In the genomic region with DNA sequence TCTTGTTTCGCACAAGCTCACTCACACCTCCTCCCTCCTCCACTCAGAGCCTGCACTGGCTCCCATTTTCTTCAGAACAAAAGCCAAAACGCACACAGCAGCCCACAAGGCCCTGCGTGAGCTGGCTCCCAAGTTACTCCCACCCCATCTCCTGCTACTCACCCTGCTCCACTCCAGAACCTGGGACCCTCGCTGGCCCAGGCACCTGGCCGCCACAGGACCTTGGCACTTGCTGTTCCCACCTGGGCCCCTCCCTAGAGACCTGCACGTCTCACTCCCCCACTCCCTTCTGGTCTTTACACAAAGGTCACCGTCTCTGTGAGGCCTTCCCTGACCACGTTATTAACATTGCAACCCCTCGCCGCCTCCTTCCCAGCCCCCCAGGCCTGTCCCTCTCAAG, we compare ENCODE assay signal across 15 cellular contexts. TPM values are rescaled to one million over a fixed set of nuclear protein-coding genes. Genes with fewer than 3 reads are reported as not detected.
DNase-seq lines count a peak whose midpoint lies in the region; TF ChIP-seq lines count a peak whose summit lies in the region.
"Had no signal": no experiment of that assay in that cellular context is flagged by ENCODE, and none has a peak within 500 bp of the region (broad histone marks: within the 10 kb centered on the region; RNA-seq: fewer than 3 reads in every experiment).

No MANE protein-coding gene starts in this region.

- H3K4me3 ChIP-seq in OCI-LY7 (ENCODE audit: low read depth, low read length, poor library complexity, severe bottlenecking) (peak overlapping the region; percentile 80), tibial nerve (no peak overlapping the region)

- no peak for TF ChIP-seq POLR2A in tibial nerve (IDR thresholded peaks at IDR 0.05)

- H3K4me1 ChIP-seq in OCI-LY7 (ENCODE audit: insufficient read depth, low read length, poor library complexity, severe bottlenecking): peaks cover 50% of the 10 kb centered on the region
- peaks cover 0 to 28% (median 9%) of the 10 kb centered on the region in 4 donors for H3K4me1 ChIP-seq in tibial nerve
- H3K4me1 ChIP-seq: parathyroid adenoma had no signal

- no peak for TF ChIP-seq EP300 in tibial nerve (IDR thresholded peaks at IDR 0.05)

- H3K9me2 ChIP-seq in OCI-LY7 (ENCODE audit: insufficient read depth, low read length): no peaks in the 10 kb centered on the region

- no TSS peak for BruUV-seq in OCI-LY7 (replicated peaks; lab: Mats Ljungman, UMichigan)

- 0 out of 2 replicates have a peak, but pooled peaks cover 5% of the 10 kb centered on the region for H4K20me1 ChIP-seq in OCI-LY7 (ENCODE audit: insufficient read depth, low read length)

- DNase-seq in activated naive CD4-positive, alpha-beta T cell treated with anti-CD3 and anti-CD28 coated beads for 36 hours: no peak
- no peak for DNase-seq in activated naive CD4-positive, alpha-beta T cell treated with Interleukin-2 at 50 U/mL for 16 hours
- no peak for DNase-seq in OCI-LY7 (ENCODE audit: low spot score)
- no peak for DNase-seq in progenitor cell of endocrine pancreas (ENCODE audit: low spot score, unreplicated experiment)
- no peak for DNase-seq in NCI-H2196 treated with DMSO at 0.1 percent for 48 hours (lab: John Stamatoyannopoulos, UW; ENCODE audit: unreplicated experiment)
- DNase-seq in tibial nerve (ENCODE audit: low spot score in 2 of 2): no peak
- no peak for DNase-seq in MV-4-11 (lab: John Stamatoyannopoulos, UW)
- DNase-seq: central memory CD4-positive, alpha-beta T cell; DMS79 treated with DMSO at 0.1 percent for 48 hours; NCI-H1105 treated with DMSO at 0.1 percent for 48 hours; NCI-H510A treated with DMSO at 0.1 percent for 48 hours had no signal

- H3K36me3 Mint-ChIP-seq in activated naive CD4-positive, alpha-beta T cell treated with anti-CD3 and anti-CD28 coated beads for 36 hours (ENCODE audit: low read depth): peaks cover 13% of the 10 kb centered on the region
- H3K36me3 Mint-ChIP-seq in dendritic cell treated with granulocyte-macrophage colony-stimulating factor and Interleukin-4, amounts not matched to agents 40 ng/mL and 50 ng/mL, for 4 days (ENCODE audit: low read depth): peaks cover 35% of the 10 kb centered on the region
- peaks cover 10% of the 10 kb centered on the region for H3K36me3 Mint-ChIP-seq in progenitor cell of endocrine pancreas (ENCODE audit: insufficient read depth)

- TF ChIP-seq CTCF in OCI-LY7 (conservative IDR thresholded peaks at IDR 0.05; ENCODE audit: low read length) (no peak), progenitor cell of endocrine pancreas (IDR thresholded peaks at IDR 0.05; ENCODE audit: unreplicated experiment) (no peak), tibial nerve (IDR thresholded peaks at IDR 0.05) (no peak)

- intact Hi-C loops in activated naive CD4-positive, alpha-beta T cell treated with anti-CD3 and anti-CD28 coated beads for 36 hours (cut with micrococcal nuclease): no loop called here
- intact Hi-C loops in OCI-LY7 (cut with micrococcal nuclease; ENCODE audit: unreplicated experiment): no loop called here
- intact Hi-C loops in dendritic cell treated with granulocyte-macrophage colony-stimulating factor and Interleukin-4, amounts not matched to agents 40 ng/mL and 50 ng/mL, for 4 days (cut with micrococcal nuclease): no loop called here

- H3K9me3 ChIP-seq in OCI-LY7 (ENCODE audit: low read length) (no peaks in the 10 kb centered on the region), tibial nerve (no peaks in the 10 kb centered on the region)
- H3K9me3 ChIP-seq: esophagus muscularis mucosa had no signal

- H3K27ac ChIP-seq in OCI-LY7 (ENCODE audit: low read depth, low read length, poor library complexity, severe bottlenecking) (peak overlapping the region; percentile 91), tibial nerve (no peak overlapping the region)
- H3K27ac ChIP-seq: esophagus muscularis mucosa, parathyroid adenoma had no signal

- H3K27ac Mint-ChIP-seq in activated naive CD4-positive, alpha-beta T cell treated with anti-CD3 and anti-CD28 coated beads for 36 hours: peak overlapping the region; percentile 90
- peak overlapping the region; percentile 89 for H3K27ac Mint-ChIP-seq in dendritic cell treated with granulocyte-macrophage colony-stimulating factor and Interleukin-4, amounts not matched to agents 40 ng/mL and 50 ng/mL, for 4 days
- peak overlapping the region; percentile 34 for H3K27ac Mint-ChIP-seq in progenitor cell of endocrine pancreas

- H2AFZ ChIP-seq in OCI-LY7 (ENCODE audit: low read length): no peak overlapping the region; the same call in 1 of the 2 replicates
- H2AFZ ChIP-seq: parathyroid adenoma had no signal

- H3K36me3 ChIP-seq in OCI-LY7 (ENCODE audit: insufficient read depth, low read length) (peaks cover 25% of the 10 kb centered on the region), tibial nerve (peaks cover 0 to 25% (median 0%) of the 10 kb centered on the region in 3 donors)

- H3K9me3 Mint-ChIP-seq in activated naive CD4-positive, alpha-beta T cell treated with anti-CD3 and anti-CD28 coated beads for 36 hours: no peaks in the 10 kb centered on the region
- no peaks in the 10 kb centered on the region for H3K9me3 Mint-ChIP-seq in dendritic cell treated with granulocyte-macrophage colony-stimulating factor and Interleukin-4, amounts not matched to agents 40 ng/mL and 50 ng/mL, for 4 days
- no peaks in the 10 kb centered on the region for H3K9me3 Mint-ChIP-seq in progenitor cell of endocrine pancreas (ENCODE audit: low read depth)

- H3K27me3 Mint-ChIP-seq in activated naive CD4-positive, alpha-beta T cell treated with anti-CD3 and anti-CD28 coated beads for 36 hours (ENCODE audit: low read depth): no peaks in the 10 kb centered on the region
- peaks cover 16% of the 10 kb centered on the region for H3K27me3 Mint-ChIP-seq in dendritic cell treated with granulocyte-macrophage colony-stimulating factor and Interleukin-4, amounts not matched to agents 40 ng/mL and 50 ng/mL, for 4 days
- peaks cover 7% of the 10 kb centered on the region for H3K27me3 Mint-ChIP-seq in progenitor cell of endocrine pancreas

- H3K4me1 Mint-ChIP-seq in activated naive CD4-positive, alpha-beta T cell treated with anti-CD3 and anti-CD28 coated beads for 36 hours (ENCODE audit: low read depth): peaks cover 62% of the 10 kb centered on the region
- peaks cover 57% of the 10 kb centered on the region for H3K4me1 Mint-ChIP-seq in dendritic cell treated with granulocyte-macrophage colony-stimulating factor and Interleukin-4, amounts not matched to agents 40 ng/mL and 50 ng/mL, for 4 days (ENCODE audit: low read depth)
- peaks cover 25% of the 10 kb centered on the region for H3K4me1 Mint-ChIP-seq in progenitor cell of endocrine pancreas (ENCODE audit: low read depth)

- peaks cover 40% of the 10 kb centered on the region for H3K79me2 ChIP-seq in OCI-LY7 (ENCODE audit: insufficient read depth, low read depth, low read length)
- H3K79me2 ChIP-seq: parathyroid adenoma had no signal

- CTCF ChIA-PET in activated naive CD4-positive, alpha-beta T cell treated with anti-CD3 and anti-CD28 coated beads for 36 hours (lab: Charles Lee): interaction anchor here (1.2 to 4.7 kb wide), 7 partner anchors 9 to 105 kb away, joined by 3 to 25 read pairs (median 7); no protein-coding TSS in a partner anchor
- CTCF ChIA-PET in OCI-LY7 (lab: Charles Lee; ENCODE audit: unreplicated experiment): interaction anchor here (1.6 kb wide), 1 partner anchor 14 kb away, joined by 5 read pairs; no protein-coding TSS in a partner anchor

- H3K4me3 Mint-ChIP-seq in activated naive CD4-positive, alpha-beta T cell treated with anti-CD3 and anti-CD28 coated beads for 36 hours: peak overlapping the region; percentile 97
- peak overlapping the region; percentile 94 for H3K4me3 Mint-ChIP-seq in dendritic cell treated with granulocyte-macrophage colony-stimulating factor and Interleukin-4, amounts not matched to agents 40 ng/mL and 50 ng/mL, for 4 days
- no peak overlapping the region for H3K4me3 Mint-ChIP-seq in progenitor cell of endocrine pancreas (ENCODE audit: low read depth)

- H3K4me2 ChIP-seq in OCI-LY7 (ENCODE audit: low read length): peak overlapping the region; percentile 77

- 63 to 72% methylated on average over 10 of the region's 10 CpGs for WGBS in tibial nerve, 2 donors

- POLR2A ChIA-PET in OCI-LY7 (lab: Charles Lee): interaction anchor here (0.6 to 1.1 kb wide), 3 partner anchors 11 to 121 kb away, joined by 3 to 6 read pairs (median 4); a partner anchor contains a TSS

- peaks cover 0 to 8% of the 10 kb centered on the region in 2 donors for H3K27me3 ChIP-seq in tibial nerve

RNA-seq across cellular contexts. Expression of a gene that starts 0.9 kb away (rescaled TPM):
- total RNA-seq in activated naive CD4-positive, alpha-beta T cell treated with anti-CD3 and anti-CD28 coated beads for 36 hours: 10 to 100 TPM; 83.1 to 90.9 TPM
- total RNA-seq in OCI-LY7 (2014; rRNA removed; shearing (Covaris generic)): 174 and 225 TPM in 2 replicates
- total RNA-seq in OCI-LY7 (2022) (215 and 235 TPM in 2 replicates), progenitor cell of endocrine pancreas (3.2 and 5.9 TPM in 2 replicates), tibial nerve (10 to 100 TPM; 11.7 to 24.9 (median 19.4) TPM)

RNA-seq across cellular contexts. Expression of a gene that starts 32.1 kb away (rescaled TPM):
- not detected for total RNA-seq in activated naive CD4-positive, alpha-beta T cell treated with anti-CD3 and anti-CD28 coated beads for 36 hours
- 3.3 and 4.0 TPM in 2 replicates for total RNA-seq in OCI-LY7 (2014; rRNA removed; shearing (Covaris generic))
- total RNA-seq in OCI-LY7 (2022): 2.8 and 3.1 TPM in 2 replicates
- total RNA-seq in progenitor cell of endocrine pancreas: 44.1 and 46.7 TPM in 2 replicates
- total RNA-seq in tibial nerve: 10 to 100 TPM; 12.5 to 21.6 (median 17.0) TPM

RNA-seq across cellular contexts. Expression of a gene that starts 59.9 kb away (rescaled TPM):
- under 1 TPM; 0.57 to 0.79 TPM for total RNA-seq in activated naive CD4-positive, alpha-beta T cell treated with anti-CD3 and anti-CD28 coated beads for 36 hours
- total RNA-seq in OCI-LY7 (2014; rRNA removed; shearing (Covaris generic)): 0.63 and 0.82 TPM in 2 replicates
- total RNA-seq in OCI-LY7 (2022) (0.83 and 1.8 TPM in 2 replicates), progenitor cell of endocrine pancreas (0.36 and 0.44 TPM in 2 replicates), tibial nerve (1 to 10 TPM in 3 of 4 donors, under 1 TPM in 1; 0.30 to 4.4 (median 3.1) TPM)
- total RNA-seq: HT-29 had no signal

Comparison
In these comparisons a context has a peak if more than half of its experiments do, and no peak if none do; other contexts are left out.
1. H3K27ac Mint-ChIP-seq: peak in every context shown above with its lines; median percentile 90 in activated naive CD4-positive, alpha-beta T cell treated with anti-CD3 and anti-CD28 coated beads for 36 hours; 89 in dendritic cell treated with granulocyte-macrophage colony-stimulating factor and Interleukin-4, amounts not matched to agents 40 ng/mL and 50 ng/mL, for 4 days; 34 in progenitor cell of endocrine pancreas.